ENCODE assay signal across 9 cellular contexts in the genomic region with DNA sequence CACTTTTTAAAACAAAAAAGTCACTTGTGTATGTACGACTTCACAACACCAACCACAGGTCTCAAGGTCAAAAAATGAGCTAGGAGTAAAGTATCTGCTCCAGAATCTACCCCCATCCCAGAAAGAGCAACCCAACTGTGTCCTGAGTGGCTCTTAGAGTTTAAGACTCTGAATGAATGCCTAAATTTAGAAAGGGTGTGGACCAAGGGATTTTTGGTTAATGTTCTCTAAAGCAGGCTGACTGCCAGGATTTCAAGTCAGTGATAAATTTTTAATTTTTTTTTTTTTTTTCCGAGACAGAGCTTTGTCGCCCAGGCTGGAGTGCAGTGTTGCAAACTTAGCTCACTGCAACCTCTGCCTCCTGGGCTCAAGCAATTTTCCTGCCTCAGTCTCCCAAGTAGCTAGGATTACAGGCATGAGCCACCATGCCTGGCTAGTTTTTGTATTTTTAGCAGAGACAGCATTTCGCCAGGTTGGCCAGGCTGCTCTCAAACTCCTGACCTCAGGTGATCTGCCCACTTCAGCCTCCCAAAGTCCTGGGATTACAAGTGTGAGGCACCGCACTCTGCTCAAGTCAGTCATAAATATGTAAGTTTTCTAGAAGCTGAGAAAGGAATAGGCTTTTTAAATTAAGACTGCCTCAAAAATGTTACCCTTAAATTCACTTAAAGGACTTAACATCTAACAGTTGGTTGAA. TPM values are rescaled to one million over a fixed set of nuclear protein-coding genes. Genes with fewer than 3 reads are reported as not detected.
DNase-seq lines count a peak whose midpoint lies in the region; ATAC-seq, FAIRE-seq and TF ChIP-seq lines count a peak whose summit lies in the region.
"Had no signal": no experiment of that assay in that cellular context is flagged by ENCODE, and none has a peak within 500 bp of the region (broad histone marks: within the 10 kb centered on the region; RNA-seq: fewer than 3 reads in every experiment).

No MANE protein-coding gene starts in this region.

- H3K27ac Mint-ChIP-seq in activated CD4-positive, alpha-beta T cell treated with anti-CD3 and anti-CD28 coated beads for 36 hours = peak overlapping the region; percentile 79
- H3K27ac Mint-ChIP-seq in astrocyte (ENCODE audit: unreplicated experiment) = no peak overlapping the region

- H3K4me1 Mint-ChIP-seq in activated CD4-positive, alpha-beta T cell treated with anti-CD3 and anti-CD28 coated beads for 36 hours = peaks cover 70% of the 10 kb centered on the region
- peaks cover 10% of the 10 kb centered on the region for H3K4me1 Mint-ChIP-seq in astrocyte (ENCODE audit: low read depth, unreplicated experiment)

- ATAC-seq in activated CD4-positive, alpha-beta T cell treated with anti-CD3 and anti-CD28 coated beads for 36 hours = no peak
- ATAC-seq in HepG2 = no peak; the same call in 2 of the 3 replicates
- no peak for ATAC-seq in GM18520 (IDR thresholded peaks at IDR 0.05; ENCODE audit: unreplicated experiment)

- no peak for DNase-seq in activated CD4-positive, alpha-beta T cell treated with anti-CD3 and anti-CD28 coated beads for 36 hours
- DNase-seq in activated CD4-positive, alpha-beta T cell treated with anti-CD3 and anti-CD28 coated beads for 4 hours = no peak
- DNase-seq in astrocyte (ENCODE audit: low read depth) (peak; percentile 36), HepG2 (ENCODE audit: low spot score) (no peak), tibial artery (no peak), kidney glomerular epithelial cell (lab: John Stamatoyannopoulos, UW) (no peak), NK-92 (lab: John Stamatoyannopoulos, UW; ENCODE audit: unreplicated experiment) (no peak)
- DNase-seq: NCI-H226 had no signal

- no peak for TF ChIP-seq POLR2A in HepG2 (IDR thresholded peaks at IDR 0.05; ENCODE audit: insufficient read depth in 1 of 2, low read depth in 2 of 2, low read length in 2 of 2)

- no peaks in the 10 kb centered on the region for H3K27me3 Mint-ChIP-seq in activated CD4-positive, alpha-beta T cell treated with anti-CD3 and anti-CD28 coated beads for 36 hours
- H3K27me3 Mint-ChIP-seq in astrocyte (ENCODE audit: low read depth, unreplicated experiment) = no peaks in the 10 kb centered on the region

- TF ChIP-seq EP300 in HepG2 (IDR thresholded peaks at IDR 0.05; ENCODE audit: low read depth in 2 of 2, low read length in 2 of 2) (no peak), HepG2 (CRISPR knock-in tag; IDR thresholded peaks at IDR 0.05; ENCODE audit: borderline replicate concordance) (no peak)

- H3K27ac ChIP-seq in astrocyte (ENCODE audit: low read depth, low read length) (no peak overlapping the region), HepG2 (ENCODE audit: extremely low read length, insufficient read depth, low read length) (peak overlapping the region; percentile 13), tibial artery (peak overlapping the region; percentile 4 to 45)

- H2AFZ ChIP-seq in astrocyte (ENCODE audit: low read depth, low read length) (no peak overlapping the region), HepG2 (ENCODE audit: low read length) (no peak overlapping the region)

- no peaks in the 10 kb centered on the region for H3K9me3 ChIP-seq in astrocyte (ENCODE audit: insufficient read depth, low read depth, low read length)
- H3K9me3 ChIP-seq in HepG2 (ENCODE audit: low read length) = no peaks in the 10 kb centered on the region
- H3K9me3 ChIP-seq in tibial artery = no peaks in the 10 kb centered on the region

- H3K4me2 ChIP-seq in astrocyte (ENCODE audit: low read length) = peak overlapping the region; percentile 37
- H3K4me2 ChIP-seq in HepG2 (ENCODE audit: low read depth, low read length) = no peak overlapping the region

- H3K4me3 ChIP-seq in astrocyte (ENCODE audit: insufficient read depth, low read depth, low read length) (no peak overlapping the region), HepG2 (replicated peaks in 1 of 3; ENCODE audit: insufficient read depth in 1 of 3, low read depth in 2 of 3, low read length in 3 of 3) (no peak overlapping the region), tibial artery (peak overlapping the region in 1 of 2 donors; percentile 4)

- H3K79me2 ChIP-seq in astrocyte (ENCODE audit: insufficient read depth, low read length) (peaks cover 90% of the 10 kb centered on the region), HepG2 (ENCODE audit: insufficient read depth, low read length) (peaks cover 97% of the 10 kb centered on the region)

- CTCF ChIA-PET in activated CD4-positive, alpha-beta T cell treated with anti-CD3 and anti-CD28 coated beads for 36 hours (lab: Charles Lee) = interaction anchor here (0.6 to 4.9 kb wide), 8 partner anchors 10 to 223 kb away, joined by 3 to 43 read pairs (median 15); no protein-coding TSS in a partner anchor
- CTCF ChIA-PET in HepG2 (lab: Yijun Ruan, JAX; ENCODE audit: low intra/inter-chr PET ratio, low total read pairs) = no interaction called here

- H3K36me3 ChIP-seq in astrocyte (ENCODE audit: insufficient read depth, low read length) = no peaks in the 10 kb centered on the region
- peaks cover 17 to 53% of the 10 kb centered on the region in 2 experiments for H3K36me3 ChIP-seq in HepG2 (replicated peaks in 1 of 2; ENCODE audit: control insufficient read depth in 1 of 2, insufficient read depth in 2 of 2, low read length in 2 of 2)
- peaks cover 0 to 16% (median 6%) of the 10 kb centered on the region in 3 donors for H3K36me3 ChIP-seq in tibial artery

- 89% methylated on average over 5 of the region's 5 CpGs for WGBS in HepG2 (ENCODE audit: low lambda C conversion rate)

- no TSS peak for BruUV-seq in HepG2 (replicated peaks; lab: Mats Ljungman, UMichigan)

- H3K4me3 Mint-ChIP-seq in activated CD4-positive, alpha-beta T cell treated with anti-CD3 and anti-CD28 coated beads for 36 hours = no peak overlapping the region
- peak overlapping the region; percentile 1 for H3K4me3 Mint-ChIP-seq in astrocyte (ENCODE audit: unreplicated experiment)

- intact Hi-C loops in activated CD4-positive, alpha-beta T cell treated with anti-CD3 and anti-CD28 coated beads for 36 hours (cut with DNase I, micrococcal nuclease) = loop anchor here (2.0 to 10.0 kb wide), 6 partner anchors 19 to 1663 kb away; a partner anchor contains a TSS
- intact Hi-C loops in HepG2 (cut with micrococcal nuclease; ENCODE audit: unreplicated experiment) = no loop called here
- intact Hi-C loops in tibial artery (cut with DNase I; ENCODE audit: low total_unique reads) = no loop called here

- H3K9ac ChIP-seq in astrocyte (ENCODE audit: low read length) (no peak overlapping the region), HepG2 (ENCODE audit: insufficient read depth, low read depth, low read length) (no peak overlapping the region)

- in situ Hi-C loops in HepG2 (cut with HindIII; ENCODE audit: extremely low pct_ligation_motif_present, low pct_unique_long_range_greater_than_20kb) = no loop called here

- POLR2A ChIA-PET in activated CD4-positive, alpha-beta T cell treated with anti-CD3 and anti-CD28 coated beads for 36 hours (lab: Charles Lee) = interaction anchor here (0.6 to 0.7 kb wide), 3 partner anchors 35 to 62 kb away, joined by 3 to 14 read pairs (median 5); no protein-coding TSS in a partner anchor
- POLR2A ChIA-PET in HepG2 (lab: Yijun Ruan, JAX) = interaction anchor here (1.1 to 2.5 kb wide), 5 partner anchors 11 to 20 kb away, joined by 3 to 12 read pairs (median 4); a partner anchor contains a TSS

- peaks cover 45% of the 10 kb centered on the region for H3K36me3 Mint-ChIP-seq in activated CD4-positive, alpha-beta T cell treated with anti-CD3 and anti-CD28 coated beads for 36 hours (ENCODE audit: low read depth)
- peaks cover 12% of the 10 kb centered on the region for H3K36me3 Mint-ChIP-seq in astrocyte (ENCODE audit: low read depth, unreplicated experiment)

- TF ChIP-seq CTCF in astrocyte (IDR thresholded peaks at IDR 0.05; ENCODE audit: insufficient read depth, low read depth, low read length) (no peak), HepG2 (CRISPR knock-in tag; IDR thresholded peaks at IDR 0.05) (no peak), tibial artery (IDR thresholded peaks at IDR 0.05) (no peak)

- TF ChIP-seq RAD21 in HepG2 (CRISPR knock-in tag; IDR thresholded peaks at IDR 0.05) = no peak

- H3K4me1 ChIP-seq in astrocyte (ENCODE audit: insufficient read depth, low read length) = no peaks in the 10 kb centered on the region
- H3K4me1 ChIP-seq in HepG2 (ENCODE audit: insufficient read depth, low read length) = peaks cover 59% of the 10 kb centered on the region
- H3K4me1 ChIP-seq in tibial artery = peaks cover 0 to 47% (median 23%) of the 10 kb centered on the region in 4 donors

- FAIRE-seq in astrocyte (lab: Jason Lieb, UNC) (no peak), HepG2 (lab: Jason Lieb, UNC) (no peak)

- H3K9me3 Mint-ChIP-seq in activated CD4-positive, alpha-beta T cell treated with anti-CD3 and anti-CD28 coated beads for 36 hours (ENCODE audit: low read depth) = no peaks in the 10 kb centered on the region
- H3K9me3 Mint-ChIP-seq in astrocyte (ENCODE audit: unreplicated experiment) = no peaks in the 10 kb centered on the region

- no peaks in the 10 kb centered on the region for H3K27me3 ChIP-seq in astrocyte (ENCODE audit: insufficient read depth, low read length)
- no peaks in the 10 kb centered on the region for H3K27me3 ChIP-seq in HepG2 (ENCODE audit: control insufficient read depth in 1 of 2, insufficient read depth in 2 of 2, low read length in 2 of 2)
- H3K27me3 ChIP-seq in tibial artery = no peaks in the 10 kb centered on the region

- H4K20me1 ChIP-seq in astrocyte (ENCODE audit: insufficient read depth, low read length) = peaks cover 88% of the 10 kb centered on the region
- H4K20me1 ChIP-seq in HepG2 (ENCODE audit: insufficient read depth, low read length) = peaks cover 79% of the 10 kb centered on the region

RNA-seq across cellular contexts. Expression of a gene that starts 20.2 kb away (rescaled TPM):
- total RNA-seq in activated CD4-positive, alpha-beta T cell treated with anti-CD3 and anti-CD28 coated beads for 36 hours = 10 to 100 TPM; 72.6 to 83.7 TPM
- total RNA-seq in astrocyte = 93.2 and 98.0 TPM in 2 replicates
- 119 and 186 TPM in 2 replicates for total RNA-seq in HepG2 (2016; rRNA removed; fragmentation: Illumina TruSeq; extraction: Trizol)
- total RNA-seq in HepG2 (2016; cell fraction: cytosol; rRNA removed; fragmentation: Illumina TruSeq; extraction: Trizol; ENCODE audit: low read depth) = 84.1 and 98.9 TPM in 2 replicates
- 118 and 170 TPM in 2 replicates for total RNA-seq in HepG2 (2016; cell fraction: insoluble cytoplasmic fraction; rRNA removed; fragmentation: Illumina TruSeq; extraction: Trizol)
- total RNA-seq in HepG2 (2016; cell fraction: membrane; rRNA removed; fragmentation: Illumina TruSeq; extraction: Trizol) = 217 and 243 TPM in 2 replicates
- 77.6 and 86.1 TPM in 2 replicates for total RNA-seq in HepG2 (2016; cell fraction: nucleus; rRNA removed; fragmentation: Illumina TruSeq; extraction: Trizol)
- 121 and 133 TPM in 2 replicates for polyA plus RNA-seq in HepG2 (2011; rRNA removed)
- 95.5 and 124 TPM in 2 replicates for polyA plus RNA-seq in HepG2 (2011; cell fraction: cytosol; rRNA removed)
- polyA plus RNA-seq in HepG2 (2011; cell fraction: nucleus; rRNA removed) = 55.6 and 68.1 TPM in 2 replicates
- 196 and 212 TPM in 2 replicates for polyA plus RNA-seq in HepG2 (2012)
- polyA plus RNA-seq in HepG2 (2016; cell fraction: cytosol; fragmentation: Illumina TruSeq; extraction: Trizol; ENCODE audit: low read depth) = 100 and 110 TPM in 2 replicates
- 241 and 269 TPM in 2 replicates for polyA plus RNA-seq in HepG2 (2016; cell fraction: insoluble cytoplasmic fraction; fragmentation: Illumina TruSeq; extraction: Trizol; ENCODE audit: low read depth)
- 212 and 250 TPM in 2 replicates for polyA plus RNA-seq in HepG2 (2016; cell fraction: membrane; fragmentation: Illumina TruSeq; extraction: Trizol; ENCODE audit: low read depth)
- polyA plus RNA-seq in HepG2 (2016; cell fraction: nucleus; fragmentation: Illumina TruSeq; extraction: Trizol; ENCODE audit: insufficient read depth, low read depth) = 141 and 152 TPM in 2 replicates
- polyA minus RNA-seq in HepG2 (2011; rRNA and poly(A)+ RNA removed; ENCODE audit: low replicate concordance) = 37.2 and 106 TPM in 2 replicates
- 158 and 174 TPM in 2 replicates for polyA minus RNA-seq in HepG2 (2011; cell fraction: cytosol; rRNA and poly(A)+ RNA removed)
- polyA minus RNA-seq in HepG2 (2011; cell fraction: nucleus; rRNA and poly(A)+ RNA removed) = 61.8 and 82.7 TPM in 2 replicates

RNA-seq across cellular contexts. Expression of a gene that starts 51.3 kb away (rescaled TPM):
- total RNA-seq in activated CD4-positive, alpha-beta T cell treated with anti-CD3 and anti-CD28 coated beads for 36 hours = 10 to 100 TPM; 48.5 to 54.0 TPM
- total RNA-seq in astrocyte (34.6 and 38.3 TPM in 2 replicates), HepG2 (2016; rRNA removed; fragmentation: Illumina TruSeq; extraction: Trizol) (72.8 and 88.3 TPM in 2 replicates)
- 8.9 and 9.5 TPM in 2 replicates for total RNA-seq in HepG2 (2016; cell fraction: cytosol; rRNA removed; fragmentation: Illumina TruSeq; extraction: Trizol; ENCODE audit: low read depth)
- total RNA-seq in HepG2 (2016; cell fraction: insoluble cytoplasmic fraction; rRNA removed; fragmentation: Illumina TruSeq; extraction: Trizol) = 75.2 and 79.2 TPM in 2 replicates
- total RNA-seq in HepG2 (2016; cell fraction: membrane; rRNA removed; fragmentation: Illumina TruSeq; extraction: Trizol) = 14.0 and 18.2 TPM in 2 replicates
- total RNA-seq in HepG2 (2016; cell fraction: nucleus; rRNA removed; fragmentation: Illumina TruSeq; extraction: Trizol) = 44.4 and 46.5 TPM in 2 replicates
- 42.6 and 48.0 TPM in 2 replicates for polyA plus RNA-seq in HepG2 (2011; rRNA removed)
- polyA plus RNA-seq in HepG2 (2011; cell fraction: cytosol; rRNA removed) = 38.6 and 49.4 TPM in 2 replicates
- polyA plus RNA-seq in HepG2 (2011; cell fraction: nucleus; rRNA removed) = 62.5 and 66.4 TPM in 2 replicates
- polyA plus RNA-seq in HepG2 (2012) = 35.3 and 37.4 TPM in 2 replicates
- polyA plus RNA-seq in HepG2 (2016; cell fraction: cytosol; fragmentation: Illumina TruSeq; extraction: Trizol; ENCODE audit: low read depth) = 4.7 and 5.9 TPM in 2 replicates
- polyA plus RNA-seq in HepG2 (2016; cell fraction: insoluble cytoplasmic fraction; fragmentation: Illumina TruSeq; extraction: Trizol; ENCODE audit: low read depth) = 85.6 and 97.5 TPM in 2 replicates
- polyA plus RNA-seq in HepG2 (2016; cell fraction: membrane; fragmentation: Illumina TruSeq; extraction: Trizol; ENCODE audit: low read depth) = 8.4 and 10.7 TPM in 2 replicates
- 80.8 and 84.7 TPM in 2 replicates for polyA plus RNA-seq in HepG2 (2016; cell fraction: nucleus; fragmentation: Illumina TruSeq; extraction: Trizol; ENCODE audit: insufficient read depth, low read depth)
- polyA minus RNA-seq in HepG2 (2011; rRNA and poly(A)+ RNA removed; ENCODE audit: low replicate concordance) = 76.4 and 94.7 TPM in 2 replicates
- 26.3 and 26.8 TPM in 2 replicates for polyA minus RNA-seq in HepG2 (2011; cell fraction: cytosol; rRNA and poly(A)+ RNA removed)
- 33.9 and 44.4 TPM in 2 replicates for polyA minus RNA-seq in HepG2 (2011; cell fraction: nucleus; rRNA and poly(A)+ RNA removed)

Comparison
In these comparisons a context has a peak if more than half of its experiments do, and no peak if none do; other contexts are left out.
1. intact Hi-C loops: an anchor here in activated CD4-positive, alpha-beta T cell treated with anti-CD3 and anti-CD28 coated beads for 36 hours (2.0 to 10.0 kb wide); none called in HepG2 and tibial artery.